1 cellular context compared by ENCODE assay signal in the genomic region with DNA sequence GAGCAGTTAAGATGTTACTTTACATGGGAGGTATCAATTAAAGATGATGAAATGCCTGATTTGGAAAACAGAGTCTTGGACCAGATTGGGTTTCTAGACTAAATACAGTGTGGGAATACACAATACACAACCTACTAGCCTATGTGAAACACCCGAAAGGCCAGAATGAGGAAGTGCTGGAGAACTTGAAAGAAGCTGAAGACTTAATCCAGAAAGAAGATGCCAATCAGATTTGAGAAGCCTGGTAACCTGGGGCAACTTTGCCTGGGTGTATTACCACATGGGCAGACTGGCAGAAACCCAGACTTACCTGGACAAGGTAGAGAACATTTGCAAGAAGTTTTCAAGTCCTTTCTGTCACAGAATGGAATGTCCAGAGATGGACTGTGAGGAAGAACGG.
TF ChIP-seq lines count a peak whose summit lies in the region.

No MANE protein-coding gene starts in this region.

TF ChIP-seq in GM12878, 131 proteins besides CTCF, POLR2A, EP300 and RAD21 (continued from another document):
- TF ChIP-seq CEBPZ (IDR thresholded peaks at IDR 0.05; ENCODE audit: low read depth, low read length), result no peak
- TF ChIP-seq SPI1 (IDR thresholded peaks at IDR 0.05; ENCODE audit: borderline replicate concordance, insufficient read depth, low read depth, low read length), result peak; percentile 93
- no peak for TF ChIP-seq CBX5 (IDR thresholded peaks at IDR 0.05; ENCODE audit: low read depth)
- TF ChIP-seq PKNOX1 (IDR thresholded peaks at IDR 0.05), result peak; percentile 18; the same call in 1 of the 2 replicates
